In the genomic region with DNA sequence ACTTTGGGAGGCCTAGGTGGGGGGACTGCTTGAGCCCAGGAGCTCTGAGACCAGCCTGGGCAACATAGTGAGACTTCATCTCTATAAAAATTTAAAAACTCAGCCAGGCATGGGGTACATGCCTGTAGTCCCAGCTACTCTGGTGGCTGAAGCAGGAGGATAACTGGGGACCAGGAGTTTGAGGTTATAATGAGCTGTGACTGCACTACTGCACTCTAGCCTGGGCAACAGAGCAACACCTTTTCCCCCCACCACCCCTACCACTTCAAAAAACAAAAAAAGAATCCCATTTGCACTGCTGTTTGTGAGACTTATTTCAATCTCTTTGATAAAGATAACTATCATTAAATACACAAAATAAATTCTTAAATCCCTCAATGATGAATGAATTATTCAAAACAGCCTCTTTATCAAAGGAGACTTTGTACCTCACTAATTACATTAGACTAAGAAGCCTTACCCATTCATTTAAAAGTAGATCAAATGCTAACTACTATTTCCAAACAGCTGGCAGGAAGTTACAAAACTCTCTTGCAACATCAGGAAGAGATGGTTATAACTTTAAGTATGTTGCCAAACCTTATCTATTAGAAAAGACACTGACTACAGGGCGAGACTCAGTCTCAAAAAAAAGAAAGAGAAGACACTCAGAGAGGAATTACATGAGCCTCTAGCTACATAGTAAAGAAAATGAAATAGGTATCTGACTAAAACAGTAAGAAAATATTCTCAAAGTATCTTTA, we compare ENCODE assay signal across 1 cellular context.
TF ChIP-seq lines count a peak whose summit lies in the region.

No MANE protein-coding gene starts in this region.

TF ChIP-seq in WTC11, 78 proteins besides CTCF, POLR2A, EP300 and RAD21 (continued from another document):
- TF ChIP-seq ZNF416 (CRISPR knock-in tag; IDR thresholded peaks at IDR 0.05): no peak
- TF ChIP-seq, protein P1, sequence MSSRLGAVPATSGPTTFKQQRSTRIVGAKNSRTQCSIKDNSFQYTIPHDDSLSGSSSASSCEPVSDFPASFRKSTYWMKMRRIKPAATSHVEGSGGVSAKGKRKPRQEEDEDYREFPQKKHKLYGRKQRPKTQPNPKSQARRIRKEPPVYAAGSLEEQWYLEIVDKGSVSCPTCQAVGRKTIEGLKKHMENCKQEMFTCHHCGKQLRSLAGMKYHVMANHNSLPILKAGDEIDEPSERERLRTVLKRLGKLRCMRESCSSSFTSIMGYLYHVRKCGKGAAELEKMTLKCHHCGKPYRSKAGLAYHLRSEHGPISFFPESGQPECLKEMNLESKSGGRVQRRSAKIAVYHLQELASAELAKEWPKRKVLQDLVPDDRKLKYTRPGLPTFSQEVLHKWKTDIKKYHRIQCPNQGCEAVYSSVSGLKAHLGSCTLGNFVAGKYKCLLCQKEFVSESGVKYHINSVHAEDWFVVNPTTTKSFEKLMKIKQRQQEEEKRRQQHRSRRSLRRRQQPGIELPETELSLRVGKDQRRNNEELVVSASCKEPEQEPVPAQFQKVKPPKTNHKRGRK (CRISPR knock-in tag; IDR thresholded peaks at IDR 0.05; ENCODE audit: borderline replicate concordance): no peak
TF ChIP-seq in WTC11: peak in this region for 0.
